ENCODE assay signal across 8 cellular contexts in genomic region chr5:59673438-59674058, GRCh38.
DNase-seq lines count a peak whose midpoint lies in the region; ATAC-seq, FAIRE-seq and TF ChIP-seq lines count a peak whose summit lies in the region.

No MANE protein-coding gene starts in this region.

- H3K27me3 Mint-ChIP-seq in CD14-positive monocyte (ENCODE audit: low read depth in 3 of 3) (peaks cover 0 to 3% (median 1%) of the 10 kb centered on the region in 3 donors), type B pancreatic cell (no peaks in the 10 kb centered on the region)

- H3K27ac Mint-ChIP-seq in CD14-positive monocyte (no peak overlapping the region), type B pancreatic cell (no peak overlapping the region)

- peak; percentile 98 for FAIRE-seq in islet of Langerhans (lab: Jason Lieb, UNC)

- TF ChIP-seq CTCF in CD14-positive monocyte (IDR thresholded peaks at IDR 0.05): peak; percentile 94
- TF ChIP-seq CTCF in ascending aorta (IDR thresholded peaks at IDR 0.05): peak; percentile 55 to 86 (median 81)
- TF ChIP-seq CTCF in type B pancreatic cell (conservative IDR thresholded peaks at IDR 0.05): peak; percentile 95

- ATAC-seq in GM19455 (IDR thresholded peaks at IDR 0.05; ENCODE audit: unreplicated experiment) (peak; percentile 67), HG03097 (IDR thresholded peaks at IDR 0.05; ENCODE audit: low FRiP score, unreplicated experiment) (no peak)

- intact Hi-C loops in CD14-positive monocyte (cut with micrococcal nuclease) (loop anchor here in 1 of 2 donors (10.0 kb wide), 1 partner anchor 289 kb away; no protein-coding TSS in a partner anchor), ascending aorta (cut with DNase I) (loop anchor here (2.0 to 10.0 kb wide), 3 partner anchors 166 to 479 kb away; no protein-coding TSS in a partner anchor)

- no peaks in the 10 kb centered on the region for H3K27me3 ChIP-seq in ascending aorta

- no peak overlapping the region for H3K4me3 ChIP-seq in ascending aorta

- no peak for DNase-seq in CD14-positive monocyte (ENCODE audit: low spot score)
- peak; percentile 66 for DNase-seq in NCI-H1694 treated with DMSO at 0.1 percent for 48 hours (lab: John Stamatoyannopoulos, UW)
- DNase-seq in ascending aorta (ENCODE audit: low spot score in 2 of 2): no peak
- DNase-seq in type B pancreatic cell (ENCODE audit: extremely low spot score, unreplicated experiment): no peak
- DNase-seq in T-helper 9 cell: no peak

- no peak overlapping the region for H3K4me3 Mint-ChIP-seq in CD14-positive monocyte
- H3K4me3 Mint-ChIP-seq in type B pancreatic cell: no peak overlapping the region

- H3K36me3 Mint-ChIP-seq in CD14-positive monocyte (no peaks in the 10 kb centered on the region), type B pancreatic cell (no peaks in the 10 kb centered on the region)

- no peaks in the 10 kb centered on the region for H3K9me3 ChIP-seq in ascending aorta

- H3K4me1 ChIP-seq in ascending aorta: no peaks in the 10 kb centered on the region

- no peaks in the 10 kb centered on the region for H3K36me3 ChIP-seq in ascending aorta

- H3K4me1 Mint-ChIP-seq in CD14-positive monocyte: no peaks in the 10 kb centered on the region
- peaks cover 14% of the 10 kb centered on the region for H3K4me1 Mint-ChIP-seq in type B pancreatic cell (ENCODE audit: unreplicated experiment)

- H3K9me3 Mint-ChIP-seq in CD14-positive monocyte: peaks cover under 1 to 5% (median 3%) of the 10 kb centered on the region in 7 donors
- H3K9me3 Mint-ChIP-seq in type B pancreatic cell: no peaks in the 10 kb centered on the region

- H3K27ac ChIP-seq in ascending aorta: no peak overlapping the region
